11 cellular contexts compared by ENCODE assay signal in the genomic region with DNA sequence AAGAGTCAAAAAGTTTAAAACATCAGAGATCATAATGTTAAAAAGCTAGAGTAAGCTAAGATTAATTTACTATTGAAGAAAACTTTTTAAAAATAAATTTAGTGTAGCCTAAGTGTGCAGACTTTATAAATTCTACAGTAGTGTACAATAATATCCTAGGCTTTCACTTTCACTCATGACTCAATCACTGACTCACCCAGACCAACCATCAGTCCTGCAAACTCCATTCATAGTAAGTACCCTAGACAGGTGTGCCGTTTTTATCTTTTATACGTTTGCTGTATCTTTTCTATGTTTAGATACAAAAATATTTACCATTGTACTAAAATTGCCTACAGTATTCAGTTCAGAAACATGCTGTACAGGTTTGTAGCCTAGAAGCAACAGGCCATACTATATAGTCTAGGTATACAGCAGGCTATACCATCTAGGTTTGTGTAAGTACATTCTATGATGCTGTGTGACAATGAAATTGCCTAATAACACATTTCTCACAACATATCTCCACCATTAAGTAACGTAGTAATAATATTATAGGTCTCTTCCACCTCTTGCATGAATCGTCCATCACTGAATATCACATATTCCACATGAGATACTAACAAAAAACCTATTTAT. TPM values are rescaled to one million over a fixed set of nuclear protein-coding genes. Genes with fewer than 3 reads are reported as not detected.
DNase-seq lines count a peak whose midpoint lies in the region; ATAC-seq and TF ChIP-seq lines count a peak whose summit lies in the region.
"Had no signal": no experiment of that assay in that cellular context is flagged by ENCODE, and none has a peak within 500 bp of the region (broad histone marks: within the 10 kb centered on the region; RNA-seq: fewer than 3 reads in every experiment).

No MANE protein-coding gene starts in this region.

- no peaks in the 10 kb centered on the region for H3K27me3 ChIP-seq in mammary epithelial cell (ENCODE audit: insufficient read depth, low read length)
- no peaks in the 10 kb centered on the region for H3K27me3 ChIP-seq in esophagus muscularis mucosa

- WGBS in mammary epithelial cell (ENCODE audit: low coverage, missing lambda C conversion rate), result 62% methylated on average over 4 of the region's 4 CpGs
- 78% methylated on average over 4 of the region's 4 CpGs for WGBS in esophagus muscularis mucosa

- H3K27ac ChIP-seq in mammary epithelial cell (ENCODE audit: insufficient read depth, low read depth, low read length), result no peak overlapping the region
- H3K27ac ChIP-seq in substantia nigra (ENCODE audit: low read depth, low read length, poor library complexity, severe bottlenecking), result no peak overlapping the region
- no peak overlapping the region for H3K27ac ChIP-seq in esophagus muscularis mucosa (replicated peaks in 1 of 4)
- H3K27ac ChIP-seq: coronary artery had no signal

- H3K4me3 ChIP-seq in mammary epithelial cell (replicated peaks in 1 of 3; ENCODE audit: insufficient read depth in 1 of 3, low read depth in 2 of 3, low read length in 3 of 3) (no peak overlapping the region), esophagus muscularis mucosa (no peak overlapping the region)
- H3K4me3 ChIP-seq: coronary artery had no signal

- H3K36me3 Mint-ChIP-seq in activated T-cell treated with anti-CD3 and anti-CD28 coated beads, Interleukin-2, amount 50 U/mL, for 72 hours (ENCODE audit: insufficient read depth in 2 of 2), result no peaks in the 10 kb centered on the region
- H3K36me3 Mint-ChIP-seq: activated CD4-positive, alpha-beta memory T cell treated with anti-CD3 and anti-CD28 coated beads for 36 hours had no signal

- H2AFZ ChIP-seq in mammary epithelial cell (ENCODE audit: low read depth, low read length), result no peak overlapping the region

- TF ChIP-seq CTCF in mammary epithelial cell (conservative IDR thresholded peaks at IDR 0.05 in 1 of 2, IDR thresholded peaks at IDR 0.05 in 1 of 2; ENCODE audit: extremely low read depth in 1 of 2, insufficient read depth in 1 of 2, low read depth in 1 of 2, low read length in 2 of 2), result no peak
- TF ChIP-seq CTCF in esophagus muscularis mucosa (IDR thresholded peaks at IDR 0.05), result no peak

- no peaks in the 10 kb centered on the region for H3K9me3 Mint-ChIP-seq in activated T-cell treated with anti-CD3 and anti-CD28 coated beads, Interleukin-2, amount 50 U/mL, for 72 hours
- H3K9me3 Mint-ChIP-seq: activated CD4-positive, alpha-beta memory T cell treated with anti-CD3 and anti-CD28 coated beads for 36 hours had no signal

- dilution Hi-C loops in mammary epithelial cell (cut with HindIII; ENCODE audit: low sequenced_read_pairs), result no loop called here

- in situ Hi-C loops in mammary epithelial cell (cut with MboI; ENCODE audit: low sequenced_read_pairs in 2 of 2) (no loop called here), KBM-7 (cut with MboI; ENCODE audit: low pct_unique_long_range_greater_than_20kb, low sequenced_read_pairs) (no loop called here)

- H3K4me1 ChIP-seq in mammary epithelial cell (ENCODE audit: insufficient read depth, low read length) (peaks cover 8% of the 10 kb centered on the region), esophagus muscularis mucosa (peaks cover 0 to 5% (median 0%) of the 10 kb centered on the region in 4 donors)

- intact Hi-C loops in mammary epithelial cell (cut with micrococcal nuclease), result loop anchor here (5.0 kb wide), 2 partner anchors 37 to 57 kb away; partner anchors contain the start of gene MEGF9
- intact Hi-C loops in esophagus muscularis mucosa (cut with DNase I), result no loop called here

- H3K9ac ChIP-seq in mammary epithelial cell (ENCODE audit: insufficient read depth, low read length), result no peak overlapping the region

- H3K4me2 ChIP-seq in mammary epithelial cell (ENCODE audit: insufficient read depth, low read depth, low read length), result peak overlapping the region; percentile 50

- H3K27ac Mint-ChIP-seq in activated T-cell treated with anti-CD3 and anti-CD28 coated beads, Interleukin-2, amount 50 U/mL, for 72 hours, result no peak overlapping the region
- H3K27ac Mint-ChIP-seq: activated CD4-positive, alpha-beta memory T cell treated with anti-CD3 and anti-CD28 coated beads for 36 hours had no signal

- no TSS peak for BruUV-seq in mammary epithelial cell (replicated peaks; lab: Mats Ljungman, UMichigan)

- H3K36me3 ChIP-seq in mammary epithelial cell (ENCODE audit: insufficient read depth, low read length) (no peaks in the 10 kb centered on the region), esophagus muscularis mucosa (no peaks in the 10 kb centered on the region)

- H3K27me3 Mint-ChIP-seq in activated T-cell treated with anti-CD3 and anti-CD28 coated beads, Interleukin-2, amount 50 U/mL, for 72 hours (ENCODE audit: low read depth), result no peaks in the 10 kb centered on the region
- H3K27me3 Mint-ChIP-seq: activated CD4-positive, alpha-beta memory T cell treated with anti-CD3 and anti-CD28 coated beads for 36 hours had no signal

- peak; percentile 76 to 85 for ATAC-seq in activated T-cell treated with anti-CD3 and anti-CD28 coated beads, Interleukin-2, amount 50 U/mL, for 72 hours (replicated peaks in 1 of 2)
- peak; percentile 72 for ATAC-seq in HG03442 (IDR thresholded peaks at IDR 0.05; ENCODE audit: unreplicated experiment)

- no peak for TF ChIP-seq POLR2A in esophagus muscularis mucosa (IDR thresholded peaks at IDR 0.05; ENCODE audit: low read depth)

- no peak overlapping the region for H3K4me3 Mint-ChIP-seq in activated T-cell treated with anti-CD3 and anti-CD28 coated beads, Interleukin-2, amount 50 U/mL, for 72 hours
- H3K4me3 Mint-ChIP-seq: activated CD4-positive, alpha-beta memory T cell treated with anti-CD3 and anti-CD28 coated beads for 36 hours had no signal

- no peak for TF ChIP-seq EP300 in esophagus muscularis mucosa (IDR thresholded peaks at IDR 0.05)

- H3K9me3 ChIP-seq in mammary epithelial cell (replicated peaks; ENCODE audit: insufficient read depth, low read length) (no peaks in the 10 kb centered on the region), esophagus muscularis mucosa (no peaks in the 10 kb centered on the region)

- DNase-seq in activated T-cell treated with anti-CD3 and anti-CD28 coated beads, Interleukin-2, amount 50 U/mL, for 72 hours, result peak in 1 of 2 donors; percentile 4
- no peak for DNase-seq in activated T-cell treated with anti-CD3 and anti-CD28 coated beads, Interleukin-2, amount 50 U/mL, for 48 hours
- DNase-seq in mammary epithelial cell (peak; percentile 73), stromal cell of bone marrow (ENCODE audit: low read depth) (peak; percentile 17), KBM-7 (no peak), substantia nigra (lab: John Stamatoyannopoulos, UW) (no peak), esophagus muscularis mucosa (ENCODE audit: extremely low spot score) (no peak)
- DNase-seq: activated CD4-positive, alpha-beta memory T cell treated with anti-CD3 and anti-CD28 coated beads for 36 hours; left cardiac atrium had no signal

- peaks cover 10% of the 10 kb centered on the region for H3K4me1 Mint-ChIP-seq in activated T-cell treated with anti-CD3 and anti-CD28 coated beads, Interleukin-2, amount 50 U/mL, for 72 hours (ENCODE audit: low read depth)

- no peaks in the 10 kb centered on the region for H3K79me2 ChIP-seq in mammary epithelial cell (ENCODE audit: insufficient read depth, low read length)

- CTCF ChIA-PET in mammary epithelial cell (lab: Charles Lee; ENCODE audit: low non-redundant PET), result interaction anchor here (0.6 kb wide), 1 partner anchor 405 kb away, joined by 5 read pairs; no protein-coding TSS in a partner anchor

- H4K20me1 ChIP-seq in mammary epithelial cell (ENCODE audit: insufficient read depth, low read length), result no peaks in the 10 kb centered on the region

RNA-seq across cellular contexts. Expression of gene MEGF9, which starts 59.2 kb away (rescaled TPM):
- 1 to 10 TPM; 5.5 to 7.4 TPM for total RNA-seq in activated T-cell treated with anti-CD3 and anti-CD28 coated beads, Interleukin-2, amount 50 U/mL, for 72 hours
- total RNA-seq in mammary epithelial cell (10 to 100 TPM; 10.9 to 31.5 TPM), esophagus muscularis mucosa (10 to 100 TPM; 17.1 to 23.1 (median 18.9) TPM)
- 4.8 TPM for polyA plus RNA-seq in mammary epithelial cell
- polyA minus RNA-seq in mammary epithelial cell, result 9.0 TPM

Comparison
In these comparisons a context has a peak if more than half of its experiments do, and no peak if none do; other contexts are left out.
1. DNase-seq: peak in mammary epithelial cell (single experiment) and stromal cell of bone marrow (single experiment); none in activated T-cell treated with anti-CD3 and anti-CD28 coated beads, Interleukin-2, amount 50 U/mL, for 48 hours (0 of 2), KBM-7 (single experiment), substantia nigra (0 of 49) and esophagus muscularis mucosa (single experiment).